Comparison of ENCODE assay signal across 8 cellular contexts in genomic region chr3:155862290-155862982, GRCh38. TPM values are rescaled to one million over a fixed set of nuclear protein-coding genes. Genes with fewer than 3 reads are reported as not detected.
DNase-seq lines count a peak whose midpoint lies in the region; ATAC-seq, FAIRE-seq and TF ChIP-seq lines count a peak whose summit lies in the region.
"Not testable (repeated sequence)": the region's sequence is repeated elsewhere in the genome, so short reads cannot be mapped to it uniquely, and the experiment has no call there.

No MANE protein-coding gene starts in this region.

- not testable (repeated sequence) for BruUV-seq in HepG2 (replicated peaks; lab: Mats Ljungman, UMichigan)

- intact Hi-C loops in activated T-helper 1 cell treated with anti-CD3 and anti-CD28 coated beads, Interleukin-12 subunit alpha, Interleukin-12 subunit beta, Interleukin-2, Interleukin-4 antibody, amounts not matched to agents 30 ng/mL and 10 ng/mL and 1 ng/mL, durations not matched to agents 14 hours and 24 hours and 36 hours (cut with micrococcal nuclease) = loop anchor here (1.0 kb wide), 2 partner anchors 8 kb away; partner anchors contain the start of genes GMPS and SLC33A1
- intact Hi-C loops in HepG2 (cut with micrococcal nuclease; ENCODE audit: unreplicated experiment) = loop anchor here (10.0 kb wide), 1 partner anchor 508 kb away; no protein-coding TSS in a partner anchor

- not testable (repeated sequence) for H3K9me3 ChIP-seq in Loucy (ENCODE audit: insufficient read depth, low read depth, low read length); HepG2 (ENCODE audit: low read length)

- 0 out of 2 replicates have a peak overlapping the region, but pooled peaks have one; percentile 56 for H2AFZ ChIP-seq in Loucy (ENCODE audit: low read length)
- H2AFZ ChIP-seq in HepG2 (ENCODE audit: low read length) = not testable (repeated sequence)

- H3K9ac ChIP-seq in Loucy (ENCODE audit: low read depth, low read length, poor library complexity, severe bottlenecking); HepG2 (ENCODE audit: insufficient read depth, low read depth, low read length): not testable (repeated sequence)

- H3F3A ChIP-seq in Loucy (ENCODE audit: low read depth) = not testable (repeated sequence)

- H3K4me2 ChIP-seq in Loucy (ENCODE audit: low read depth, low read length, poor library complexity, severe bottlenecking) (peak overlapping the region; percentile 23), HepG2 (ENCODE audit: low read depth, low read length) (peak overlapping the region; percentile 57; the same call in 1 of the 2 replicates)

- TF ChIP-seq EP300 in HepG2 (IDR thresholded peaks at IDR 0.05; ENCODE audit: low read depth in 2 of 2, low read length in 2 of 2); HepG2 (CRISPR knock-in tag; IDR thresholded peaks at IDR 0.05; ENCODE audit: borderline replicate concordance): not testable (repeated sequence)

- not testable (repeated sequence) for TF ChIP-seq RAD21 in HepG2 (CRISPR knock-in tag; IDR thresholded peaks at IDR 0.05)

- DNase-seq in DMS 273 (lab: John Stamatoyannopoulos, UW; ENCODE audit: unreplicated experiment) (peak; percentile 72), RCC 7860 (ENCODE audit: low spot score) (peak; percentile 72), HepG2 (ENCODE audit: low spot score) (peak; percentile 46)
- DNase-seq in activated CD4-positive, CD25-positive, alpha-beta regulatory T cell (lab: John Stamatoyannopoulos, UW) = peak in 3 of 4 experiments; percentile 15 to 23 (median 19)
- DNase-seq in activated T-helper 1 cell treated with anti-CD3 and anti-CD28 coated beads, Interleukin-12 subunit alpha, Interleukin-12 subunit beta, Interleukin-2, Interleukin-4 antibody, amounts not matched to agents 30 ng/mL and 10 ng/mL and 1 ng/mL, durations not matched to agents 14 hours and 24 hours and 36 hours (ENCODE audit: low spot score) = peak; percentile 57
- DNase-seq in central memory CD8-positive, alpha-beta T cell (ENCODE audit: low spot score in 2 of 2) = peak; percentile 16 to 37
- peak; percentile 12 to 56 (median 53) for DNase-seq in stimulated activated CD4-positive, alpha-beta T cell treated with anti-CD3 and anti-CD28 coated beads, TNF-alpha, amount 100 ng/mL, for 48 hours (ENCODE audit: low read depth in 3 of 3)

- H3K36me3 ChIP-seq in Loucy (ENCODE audit: insufficient read depth, low read length); HepG2 (replicated peaks in 1 of 2; ENCODE audit: control insufficient read depth in 1 of 2, insufficient read depth in 2 of 2, low read length in 2 of 2): not testable (repeated sequence)

- CTCF ChIA-PET in HepG2 (lab: Yijun Ruan, JAX; ENCODE audit: low intra/inter-chr PET ratio, low total read pairs) = not testable (repeated sequence)

- H3K27ac ChIP-seq in HepG2 (ENCODE audit: extremely low read length, insufficient read depth, low read length) = not testable (repeated sequence)

- peak; percentile 85 for ATAC-seq in central memory CD8-positive, alpha-beta T cell (replicated peaks; ENCODE audit: extremely low read depth, poor library complexity, severe bottlenecking)
- ATAC-seq in HepG2 = not testable (repeated sequence)

- not testable (repeated sequence) for H3K79me2 ChIP-seq in Loucy (ENCODE audit: insufficient read depth, low read length); HepG2 (ENCODE audit: insufficient read depth, low read length)

- FAIRE-seq in RCC 7860 (lab: Jason Lieb, UNC); HepG2 (lab: Jason Lieb, UNC): not testable (repeated sequence)

- H3K4me1 Mint-ChIP-seq in activated T-helper 1 cell treated with anti-CD3 and anti-CD28 coated beads, Interleukin-12 subunit alpha, Interleukin-12 subunit beta, Interleukin-2, Interleukin-4 antibody, amounts not matched to agents 30 ng/mL and 10 ng/mL and 1 ng/mL, durations not matched to agents 14 hours and 24 hours and 36 hours (ENCODE audit: low read depth) = peaks cover 32% of the 10 kb centered on the region
- not testable (repeated sequence) for H3K4me1 Mint-ChIP-seq in central memory CD8-positive, alpha-beta T cell

- H3K4me1 ChIP-seq in Loucy (ENCODE audit: insufficient read depth, low read length, poor library complexity, severe bottlenecking) = not testable (repeated sequence)
- peaks cover 28% of the 10 kb centered on the region for H3K4me1 ChIP-seq in HepG2 (ENCODE audit: insufficient read depth, low read length)

- not testable (repeated sequence) for H3K9me2 ChIP-seq in Loucy (replicated peaks; ENCODE audit: low read depth, low read length)

- not testable (repeated sequence) for TF ChIP-seq CTCF in Loucy (conservative IDR thresholded peaks at IDR 0.05; ENCODE audit: low read length); HepG2 (CRISPR knock-in tag; IDR thresholded peaks at IDR 0.05)

- not testable (repeated sequence) for H3K9me3 Mint-ChIP-seq in activated T-helper 1 cell treated with anti-CD3 and anti-CD28 coated beads, Interleukin-12 subunit alpha, Interleukin-12 subunit beta, Interleukin-2, Interleukin-4 antibody, amounts not matched to agents 30 ng/mL and 10 ng/mL and 1 ng/mL, durations not matched to agents 14 hours and 24 hours and 36 hours; central memory CD8-positive, alpha-beta T cell

- TF ChIP-seq POLR2A in HepG2 (IDR thresholded peaks at IDR 0.05; ENCODE audit: insufficient read depth in 1 of 2, low read depth in 2 of 2, low read length in 2 of 2) = not testable (repeated sequence)

- H3K36me3 Mint-ChIP-seq in activated T-helper 1 cell treated with anti-CD3 and anti-CD28 coated beads, Interleukin-12 subunit alpha, Interleukin-12 subunit beta, Interleukin-2, Interleukin-4 antibody, amounts not matched to agents 30 ng/mL and 10 ng/mL and 1 ng/mL, durations not matched to agents 14 hours and 24 hours and 36 hours (ENCODE audit: low read depth); central memory CD8-positive, alpha-beta T cell (ENCODE audit: insufficient read depth): not testable (repeated sequence)

- in situ Hi-C loops in HepG2 (cut with HindIII; ENCODE audit: extremely low pct_ligation_motif_present, low pct_unique_long_range_greater_than_20kb) = loop anchor here (5.0 to 10.0 kb wide), 3 partner anchors 55 to 508 kb away; partner anchors contain the start of genes C3orf33 and PLCH1

- not testable (repeated sequence) for H4K20me1 ChIP-seq in Loucy (ENCODE audit: insufficient read depth, low read length, poor library complexity, severe bottlenecking); HepG2 (ENCODE audit: insufficient read depth, low read length)

- 55% methylated on average over 12 of the region's 12 CpGs for WGBS in HepG2 (ENCODE audit: low lambda C conversion rate)

- H3K27me3 Mint-ChIP-seq in activated T-helper 1 cell treated with anti-CD3 and anti-CD28 coated beads, Interleukin-12 subunit alpha, Interleukin-12 subunit beta, Interleukin-2, Interleukin-4 antibody, amounts not matched to agents 30 ng/mL and 10 ng/mL and 1 ng/mL, durations not matched to agents 14 hours and 24 hours and 36 hours (ENCODE audit: insufficient read depth); central memory CD8-positive, alpha-beta T cell: not testable (repeated sequence)

- not testable (repeated sequence) for H3K27me3 ChIP-seq in Loucy (ENCODE audit: insufficient read depth, low read length, poor library complexity, severe bottlenecking); HepG2 (ENCODE audit: control insufficient read depth in 1 of 2, insufficient read depth in 2 of 2, low read length in 2 of 2)

- H3K27ac Mint-ChIP-seq in activated T-helper 1 cell treated with anti-CD3 and anti-CD28 coated beads, Interleukin-12 subunit alpha, Interleukin-12 subunit beta, Interleukin-2, Interleukin-4 antibody, amounts not matched to agents 30 ng/mL and 10 ng/mL and 1 ng/mL, durations not matched to agents 14 hours and 24 hours and 36 hours = peak overlapping the region; percentile 71
- peak overlapping the region; percentile 86 for H3K27ac Mint-ChIP-seq in central memory CD8-positive, alpha-beta T cell (ENCODE audit: low read depth)

- H3K4me3 ChIP-seq in Loucy (ENCODE audit: low read length, poor library complexity, severe bottlenecking); HepG2 (replicated peaks in 1 of 3; ENCODE audit: insufficient read depth in 1 of 3, low read depth in 2 of 3, low read length in 3 of 3): not testable (repeated sequence)

- POLR2A ChIA-PET in HepG2 (lab: Yijun Ruan, JAX) = interaction anchor here (1.4 to 2.4 kb wide), 3 partner anchors 8 to 57 kb away, joined by 3 to 10 read pairs (median 9); partner anchors contain the start of genes C3orf33, GMPS and SLC33A1

- not testable (repeated sequence) for H3K4me3 Mint-ChIP-seq in activated T-helper 1 cell treated with anti-CD3 and anti-CD28 coated beads, Interleukin-12 subunit alpha, Interleukin-12 subunit beta, Interleukin-2, Interleukin-4 antibody, amounts not matched to agents 30 ng/mL and 10 ng/mL and 1 ng/mL, durations not matched to agents 14 hours and 24 hours and 36 hours
- peak overlapping the region; percentile 13 for H3K4me3 Mint-ChIP-seq in central memory CD8-positive, alpha-beta T cell

RNA-seq across cellular contexts. Expression of gene GMPS, which starts 8.0 kb away (rescaled TPM):
- 131 and 144 TPM in 2 replicates for total RNA-seq in activated T-helper 1 cell treated with anti-CD3 and anti-CD28 coated beads, Interleukin-12 subunit alpha, Interleukin-12 subunit beta, Interleukin-2, Interleukin-4 antibody, amounts not matched to agents 30 ng/mL and 10 ng/mL and 1 ng/mL, durations not matched to agents 14 hours and 24 hours and 36 hours
- total RNA-seq in HepG2 (2016; rRNA removed; fragmentation: Illumina TruSeq; extraction: Trizol) = 85.5 and 133 TPM in 2 replicates
- total RNA-seq in HepG2 (2016; cell fraction: cytosol; rRNA removed; fragmentation: Illumina TruSeq; extraction: Trizol; ENCODE audit: low read depth) = 54.1 and 60.2 TPM in 2 replicates
- 89.1 and 121 TPM in 2 replicates for total RNA-seq in HepG2 (2016; cell fraction: insoluble cytoplasmic fraction; rRNA removed; fragmentation: Illumina TruSeq; extraction: Trizol)
- total RNA-seq in HepG2 (2016; cell fraction: membrane; rRNA removed; fragmentation: Illumina TruSeq; extraction: Trizol) = 47.1 and 60.6 TPM in 2 replicates
- total RNA-seq in HepG2 (2016; cell fraction: nucleus; rRNA removed; fragmentation: Illumina TruSeq; extraction: Trizol) = 40.1 and 41.2 TPM in 2 replicates
- 19.7 and 29.6 TPM in 2 replicates for polyA plus RNA-seq in HepG2 (2011; rRNA removed)
- 15.9 and 27.6 TPM in 2 replicates for polyA plus RNA-seq in HepG2 (2011; cell fraction: cytosol; rRNA removed)
- polyA plus RNA-seq in HepG2 (2011; cell fraction: nucleus; rRNA removed) = 6.9 and 9.6 TPM in 2 replicates
- polyA plus RNA-seq in HepG2 (2012) = 60.1 and 74.6 TPM in 2 replicates
- polyA plus RNA-seq in HepG2 (2016; cell fraction: cytosol; fragmentation: Illumina TruSeq; extraction: Trizol; ENCODE audit: low read depth) = 13.3 and 16.3 TPM in 2 replicates
- 109 and 115 TPM in 2 replicates for polyA plus RNA-seq in HepG2 (2016; cell fraction: insoluble cytoplasmic fraction; fragmentation: Illumina TruSeq; extraction: Trizol; ENCODE audit: low read depth)
- polyA plus RNA-seq in HepG2 (2016; cell fraction: membrane; fragmentation: Illumina TruSeq; extraction: Trizol; ENCODE audit: low read depth) = 23.2 and 29.1 TPM in 2 replicates
- polyA plus RNA-seq in HepG2 (2016; cell fraction: nucleus; fragmentation: Illumina TruSeq; extraction: Trizol; ENCODE audit: insufficient read depth, low read depth) = 38.4 and 47.1 TPM in 2 replicates
- polyA minus RNA-seq in HepG2 (2011; rRNA and poly(A)+ RNA removed; ENCODE audit: low replicate concordance) = 18.8 and 66.2 TPM in 2 replicates
- 42.1 and 54.6 TPM in 2 replicates for polyA minus RNA-seq in HepG2 (2011; cell fraction: cytosol; rRNA and poly(A)+ RNA removed)
- 24.3 and 28.3 TPM in 2 replicates for polyA minus RNA-seq in HepG2 (2011; cell fraction: nucleus; rRNA and poly(A)+ RNA removed)

RNA-seq across cellular contexts. Expression of gene SLC33A1, which starts 8.2 kb away (rescaled TPM):
- 27.4 and 30.7 TPM in 2 replicates for total RNA-seq in activated T-helper 1 cell treated with anti-CD3 and anti-CD28 coated beads, Interleukin-12 subunit alpha, Interleukin-12 subunit beta, Interleukin-2, Interleukin-4 antibody, amounts not matched to agents 30 ng/mL and 10 ng/mL and 1 ng/mL, durations not matched to agents 14 hours and 24 hours and 36 hours
- 23.2 and 32.1 TPM in 2 replicates for total RNA-seq in HepG2 (2016; rRNA removed; fragmentation: Illumina TruSeq; extraction: Trizol)
- 15.0 and 15.7 TPM in 2 replicates for total RNA-seq in HepG2 (2016; cell fraction: cytosol; rRNA removed; fragmentation: Illumina TruSeq; extraction: Trizol; ENCODE audit: low read depth)
- total RNA-seq in HepG2 (2016; cell fraction: insoluble cytoplasmic fraction; rRNA removed; fragmentation: Illumina TruSeq; extraction: Trizol) = 20.0 and 30.4 TPM in 2 replicates
- total RNA-seq in HepG2 (2016; cell fraction: membrane; rRNA removed; fragmentation: Illumina TruSeq; extraction: Trizol) = 13.4 and 14.1 TPM in 2 replicates
- 34.2 and 38.9 TPM in 2 replicates for total RNA-seq in HepG2 (2016; cell fraction: nucleus; rRNA removed; fragmentation: Illumina TruSeq; extraction: Trizol)
- polyA plus RNA-seq in HepG2 (2011; rRNA removed) = 20.0 and 22.8 TPM in 2 replicates
- polyA plus RNA-seq in HepG2 (2011; cell fraction: cytosol; rRNA removed) = 13.2 and 17.0 TPM in 2 replicates
- 23.1 and 27.5 TPM in 2 replicates for polyA plus RNA-seq in HepG2 (2011; cell fraction: nucleus; rRNA removed)
- 19.9 and 20.4 TPM in 2 replicates for polyA plus RNA-seq in HepG2 (2012)
- 1.7 and 1.8 TPM in 2 replicates for polyA plus RNA-seq in HepG2 (2016; cell fraction: cytosol; fragmentation: Illumina TruSeq; extraction: Trizol; ENCODE audit: low read depth)
- polyA plus RNA-seq in HepG2 (2016; cell fraction: insoluble cytoplasmic fraction; fragmentation: Illumina TruSeq; extraction: Trizol; ENCODE audit: low read depth) = 12.8 and 13.1 TPM in 2 replicates
- 3.7 and 4.3 TPM in 2 replicates for polyA plus RNA-seq in HepG2 (2016; cell fraction: membrane; fragmentation: Illumina TruSeq; extraction: Trizol; ENCODE audit: low read depth)
- 31.5 and 32.2 TPM in 2 replicates for polyA plus RNA-seq in HepG2 (2016; cell fraction: nucleus; fragmentation: Illumina TruSeq; extraction: Trizol; ENCODE audit: insufficient read depth, low read depth)
- polyA minus RNA-seq in HepG2 (2011; rRNA and poly(A)+ RNA removed; ENCODE audit: low replicate concordance) = 35.3 and 36.9 TPM in 2 replicates
- polyA minus RNA-seq in HepG2 (2011; cell fraction: cytosol; rRNA and poly(A)+ RNA removed) = 26.3 and 34.0 TPM in 2 replicates
- polyA minus RNA-seq in HepG2 (2011; cell fraction: nucleus; rRNA and poly(A)+ RNA removed) = 37.9 and 43.0 TPM in 2 replicates

RNA-seq across cellular contexts. Expression of gene C3orf33, which starts 56.4 kb away (rescaled TPM):
- total RNA-seq in activated T-helper 1 cell treated with anti-CD3 and anti-CD28 coated beads, Interleukin-12 subunit alpha, Interleukin-12 subunit beta, Interleukin-2, Interleukin-4 antibody, amounts not matched to agents 30 ng/mL and 10 ng/mL and 1 ng/mL, durations not matched to agents 14 hours and 24 hours and 36 hours = 1.9 and 2.0 TPM in 2 replicates
- 8.2 and 12.6 TPM in 2 replicates for total RNA-seq in HepG2 (2016; rRNA removed; fragmentation: Illumina TruSeq; extraction: Trizol)
- 3.1 and 3.4 TPM in 2 replicates for total RNA-seq in HepG2 (2016; cell fraction: cytosol; rRNA removed; fragmentation: Illumina TruSeq; extraction: Trizol; ENCODE audit: low read depth)
- total RNA-seq in HepG2 (2016; cell fraction: insoluble cytoplasmic fraction; rRNA removed; fragmentation: Illumina TruSeq; extraction: Trizol) = 7.7 and 10.9 TPM in 2 replicates
- 5.6 TPM in 2 replicates for total RNA-seq in HepG2 (2016; cell fraction: membrane; rRNA removed; fragmentation: Illumina TruSeq; extraction: Trizol)
- 9.8 and 9.9 TPM in 2 replicates for total RNA-seq in HepG2 (2016; cell fraction: nucleus; rRNA removed; fragmentation: Illumina TruSeq; extraction: Trizol)
- polyA plus RNA-seq in HepG2 (2011; rRNA removed) = 8.7 and 9.2 TPM in 2 replicates
- 6.4 and 11.5 TPM in 2 replicates for polyA plus RNA-seq in HepG2 (2011; cell fraction: cytosol; rRNA removed)
- polyA plus RNA-seq in HepG2 (2011; cell fraction: nucleus; rRNA removed) = 1.3 and 3.3 TPM in 2 replicates
- 8.3 and 11.4 TPM in 2 replicates for polyA plus RNA-seq in HepG2 (2012)
- 1.7 and 1.9 TPM in 2 replicates for polyA plus RNA-seq in HepG2 (2016; cell fraction: cytosol; fragmentation: Illumina TruSeq; extraction: Trizol; ENCODE audit: low read depth)
- 8.0 and 11.1 TPM in 2 replicates for polyA plus RNA-seq in HepG2 (2016; cell fraction: insoluble cytoplasmic fraction; fragmentation: Illumina TruSeq; extraction: Trizol; ENCODE audit: low read depth)
- polyA plus RNA-seq in HepG2 (2016; cell fraction: membrane; fragmentation: Illumina TruSeq; extraction: Trizol; ENCODE audit: low read depth) = 3.3 and 3.9 TPM in 2 replicates
- polyA plus RNA-seq in HepG2 (2016; cell fraction: nucleus; fragmentation: Illumina TruSeq; extraction: Trizol; ENCODE audit: insufficient read depth, low read depth) = 18.2 and 19.4 TPM in 2 replicates
- 1.6 and 2.0 TPM in 2 replicates for polyA minus RNA-seq in HepG2 (2011; rRNA and poly(A)+ RNA removed; ENCODE audit: low replicate concordance)
- 3.7 and 5.0 TPM in 2 replicates for polyA minus RNA-seq in HepG2 (2011; cell fraction: cytosol; rRNA and poly(A)+ RNA removed)
- 2.2 and 3.5 TPM in 2 replicates for polyA minus RNA-seq in HepG2 (2011; cell fraction: nucleus; rRNA and poly(A)+ RNA removed)

Comparison
In these comparisons a context has a peak if more than half of its experiments do, and no peak if none do; other contexts are left out.
1. DNase-seq: peak in every context shown above with its lines; median percentile 72 in DMS 273; 72 in RCC 7860; 57 in activated T-helper 1 cell treated with anti-CD3 and anti-CD28 coated beads, Interleukin-12 subunit alpha, Interleukin-12 subunit beta, Interleukin-2, Interleukin-4 antibody, amounts not matched to agents 30 ng/mL and 10 ng/mL and 1 ng/mL, durations not matched to agents 14 hours and 24 hours and 36 hours; 53 in stimulated activated CD4-positive, alpha-beta T cell treated with anti-CD3 and anti-CD28 coated beads, TNF-alpha, amount 100 ng/mL, for 48 hours; 46 in HepG2; 26 in central memory CD8-positive, alpha-beta T cell; 19 in activated CD4-positive, CD25-positive, alpha-beta regulatory T cell.